In genomic region chr22:34414467-34415440, GRCh38 we compare ENCODE assay signal across 8 cellular contexts.
DNase-seq lines count a peak whose midpoint lies in the region; ATAC-seq and FAIRE-seq lines count a peak whose summit lies in the region.

No MANE protein-coding gene starts in this region.

- no peak overlapping the region for H3K4me3 Mint-ChIP-seq in activated CD8-positive, alpha-beta T cell treated with anti-CD3 and anti-CD28 coated beads, Interleukin-2, amount 10 ng/mL, durations not matched to agents 7 days and 5 days

- H3K27ac Mint-ChIP-seq in activated CD8-positive, alpha-beta T cell treated with anti-CD3 and anti-CD28 coated beads, Interleukin-2, amount 10 ng/mL, durations not matched to agents 7 days and 5 days, result no peak overlapping the region

- H3K27me3 Mint-ChIP-seq in activated CD8-positive, alpha-beta T cell treated with anti-CD3 and anti-CD28 coated beads, Interleukin-2, amount 10 ng/mL, durations not matched to agents 7 days and 5 days (ENCODE audit: low read depth), result no peaks in the 10 kb centered on the region

- peak; percentile 80 for FAIRE-seq in GM18507 (lab: Jason Lieb, UNC)

- no peaks in the 10 kb centered on the region for H3K36me3 Mint-ChIP-seq in activated CD8-positive, alpha-beta T cell treated with anti-CD3 and anti-CD28 coated beads, Interleukin-2, amount 10 ng/mL, durations not matched to agents 7 days and 5 days (ENCODE audit: low read depth)

- ATAC-seq in activated CD8-positive, alpha-beta T cell treated with anti-CD3 and anti-CD28 coated beads, Interleukin-2, amount 10 ng/mL, durations not matched to agents 7 days and 5 days, result no peak
- ATAC-seq in left lobe of liver, result peak; percentile 99
- ATAC-seq in HG03139 (IDR thresholded peaks at IDR 0.05; ENCODE audit: unreplicated experiment), result no peak
- ATAC-seq in HG02623 (IDR thresholded peaks at IDR 0.05; ENCODE audit: unreplicated experiment), result no peak
- ATAC-seq in GM21390 (IDR thresholded peaks at IDR 0.05; ENCODE audit: unreplicated experiment), result no peak

- no peaks in the 10 kb centered on the region for H3K4me1 Mint-ChIP-seq in activated CD8-positive, alpha-beta T cell treated with anti-CD3 and anti-CD28 coated beads, Interleukin-2, amount 10 ng/mL, durations not matched to agents 7 days and 5 days (ENCODE audit: low read depth)

- H3K9me3 Mint-ChIP-seq in activated CD8-positive, alpha-beta T cell treated with anti-CD3 and anti-CD28 coated beads, Interleukin-2, amount 10 ng/mL, durations not matched to agents 7 days and 5 days (ENCODE audit: insufficient read depth), result peaks cover 4% of the 10 kb centered on the region

- peak; percentile 45 for DNase-seq in CMK (ENCODE audit: low read depth)
- peak; percentile 25 for DNase-seq in GM18507 (ENCODE audit: extremely low spot score, insufficient read length, low read depth)
- peak; percentile 2 for DNase-seq in NCI-H2107 treated with DMSO at 0.1 percent for 48 hours (lab: John Stamatoyannopoulos, UW; ENCODE audit: unreplicated experiment)
- DNase-seq in activated CD8-positive, alpha-beta T cell treated with anti-CD3 and anti-CD28 coated beads, Interleukin-2, amount 10 ng/mL, durations not matched to agents 7 days and 5 days, result peak; percentile 47
- peak; percentile 55 for DNase-seq in left lobe of liver (ENCODE audit: low spot score)

- CTCF ChIA-PET in activated CD8-positive, alpha-beta T cell treated with anti-CD3 and anti-CD28 coated beads, Interleukin-2, amount 10 ng/mL, durations not matched to agents 7 days and 5 days (lab: Charles Lee), result interaction anchor here (0.6 to 0.7 kb wide), 2 partner anchors 609 to 635 kb away, joined by 3 read pairs; no protein-coding TSS in a partner anchor

- POLR2A ChIA-PET in activated CD8-positive, alpha-beta T cell treated with anti-CD3 and anti-CD28 coated beads, Interleukin-2, amount 10 ng/mL, durations not matched to agents 7 days and 5 days (lab: Charles Lee), result no interaction called here

Comparison
In these comparisons a context has a peak if more than half of its experiments do, and no peak if none do; other contexts are left out.
1. DNase-seq: peak in every context shown above with its lines; median percentile 55 in left lobe of liver; 47 in activated CD8-positive, alpha-beta T cell treated with anti-CD3 and anti-CD28 coated beads, Interleukin-2, amount 10 ng/mL, durations not matched to agents 7 days and 5 days; 45 in CMK; 25 in GM18507; 2 in NCI-H2107 treated with DMSO at 0.1 percent for 48 hours.